In the genomic region with DNA sequence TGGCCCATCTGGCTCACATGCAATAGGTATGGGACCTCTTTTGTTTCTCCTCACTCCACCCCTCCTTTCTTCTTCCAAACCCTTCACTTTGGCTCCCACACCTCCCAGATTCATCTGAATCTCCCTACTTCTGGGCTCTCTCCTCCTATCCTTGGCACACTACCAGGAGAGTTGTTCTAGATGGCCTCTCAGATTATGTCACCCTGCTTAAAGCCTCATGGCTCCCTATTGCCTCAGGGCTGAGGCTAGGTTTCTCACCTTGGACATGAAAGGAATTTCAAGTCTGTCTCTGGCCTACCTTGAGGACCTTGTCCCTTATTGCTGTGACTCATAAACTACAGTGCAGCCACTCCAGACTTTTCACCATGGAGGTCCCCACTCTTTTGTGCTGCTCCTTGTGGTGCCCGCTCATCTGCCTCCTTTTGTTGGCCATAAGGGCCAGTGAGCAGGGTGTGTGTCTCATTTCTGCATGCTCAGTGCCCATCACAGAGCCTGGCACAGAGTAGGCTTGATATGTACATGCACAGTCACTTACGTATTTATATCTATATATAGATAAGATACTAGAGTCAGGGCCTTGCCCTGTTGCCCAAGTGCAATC, we compare ENCODE assay signal across 8 cellular contexts. TPM values are rescaled to one million over a fixed set of nuclear protein-coding genes. Genes with fewer than 3 reads are reported as not detected.
DNase-seq lines count a peak whose midpoint lies in the region; ATAC-seq and TF ChIP-seq lines count a peak whose summit lies in the region.

No MANE protein-coding gene starts in this region.

- no peaks in the 10 kb centered on the region for H4K20me1 ChIP-seq in fibroblast of lung (ENCODE audit: control insufficient read depth, extremely low read depth, insufficient read depth, low read length)

- no peak overlapping the region for H3K4me3 ChIP-seq in fibroblast of lung (replicated peaks in 1 of 4; ENCODE audit: control extremely low read depth in 1 of 4, insufficient read depth in 1 of 4, low read depth in 3 of 4, low read length in 4 of 4)
- no peak overlapping the region for H3K4me3 ChIP-seq in parathyroid adenoma (ENCODE audit: low read depth, low read length)

- H3K36me3 ChIP-seq in fibroblast of lung (ENCODE audit: control insufficient read depth, insufficient read depth, low read length) (peaks cover 12% of the 10 kb centered on the region), parathyroid adenoma (ENCODE audit: control insufficient read depth, insufficient read depth, low read length) (no peaks in the 10 kb centered on the region)

- TF ChIP-seq CTCF in C4-2B (conservative IDR thresholded peaks at IDR 0.05), result no peak
- no peak for TF ChIP-seq CTCF in fibroblast of lung (conservative IDR thresholded peaks at IDR 0.05 in 1 of 2, IDR thresholded peaks at IDR 0.05 in 1 of 2; ENCODE audit: low read depth in 1 of 2, low read length in 2 of 2)
- TF ChIP-seq CTCF in parathyroid adenoma (IDR thresholded peaks at IDR 0.05), result no peak

- peak overlapping the region; percentile 15 for H3K27ac ChIP-seq in C4-2B
- H3K27ac ChIP-seq in fibroblast of lung (ENCODE audit: insufficient read depth, low read length), result peak overlapping the region; percentile 84
- H3K27ac ChIP-seq in parathyroid adenoma, result peak overlapping the region; percentile 64

- no peak for ATAC-seq in HG02970 (IDR thresholded peaks at IDR 0.05; ENCODE audit: low FRiP score, unreplicated experiment)

- H3K79me2 ChIP-seq in fibroblast of lung (ENCODE audit: control insufficient read depth, insufficient read depth, low read length) (no peaks in the 10 kb centered on the region), parathyroid adenoma (no peaks in the 10 kb centered on the region)

- H3K9me3 ChIP-seq in fibroblast of lung (ENCODE audit: control insufficient read depth, insufficient read depth, low read depth, low read length) (no peaks in the 10 kb centered on the region), parathyroid adenoma (ENCODE audit: control insufficient read depth, low read length) (no peaks in the 10 kb centered on the region)

- no peak overlapping the region for H3K9ac ChIP-seq in fibroblast of lung (ENCODE audit: insufficient read depth, low read length)
- no peak overlapping the region for H3K9ac ChIP-seq in parathyroid adenoma

- H3K4me2 ChIP-seq in fibroblast of lung (ENCODE audit: extremely low read depth, insufficient read depth, low read length) (peak overlapping the region; percentile 48), parathyroid adenoma (ENCODE audit: low read length) (peak overlapping the region; percentile 17)

- no peaks in the 10 kb centered on the region for H3K27me3 ChIP-seq in fibroblast of lung (ENCODE audit: control insufficient read depth, insufficient read depth, low read length)
- H3K27me3 ChIP-seq in parathyroid adenoma (ENCODE audit: control insufficient read depth, insufficient read depth, low read length), result no peaks in the 10 kb centered on the region

- H2AFZ ChIP-seq in fibroblast of lung (ENCODE audit: low read length) (no peak overlapping the region), parathyroid adenoma (peak overlapping the region; percentile 29)

- peak; percentile 92 for DNase-seq in NCI-H69 (lab: John Stamatoyannopoulos, UW)
- DNase-seq in fibroblast of lung (ENCODE audit: low read depth in 2 of 2), result peak in 1 of 2 donors; percentile 91
- DNase-seq in OCI-M1 (lab: John Stamatoyannopoulos, UW), result no peak
- DNase-seq in NCI-H1105 (lab: John Stamatoyannopoulos, UW), result no peak
- no peak for DNase-seq in stimulated activated CD4-positive, alpha-beta T cell treated with anti-CD3 and anti-CD28 coated beads, Interleukin-15, amount 100 ng/mL, for 24 hours

- peaks cover 47% of the 10 kb centered on the region for H3K4me1 ChIP-seq in fibroblast of lung (ENCODE audit: control insufficient read depth, extremely low read depth, insufficient read depth, low read length)
- peaks cover 23% of the 10 kb centered on the region for H3K4me1 ChIP-seq in parathyroid adenoma

RNA-seq across cellular contexts. Expression of a gene that starts 1.0 kb away (rescaled TPM):
- total RNA-seq in fibroblast of lung, result 81.3 and 137 TPM in 2 replicates
- 37.8 and 53.3 TPM in 2 replicates for polyA plus RNA-seq in fibroblast of lung
- 79.0 and 125 TPM in 2 replicates for polyA plus RNA-seq in fibroblast of lung (2012)
- polyA minus RNA-seq in fibroblast of lung (ENCODE audit: low replicate concordance), result 68.3 and 70.7 TPM in 2 replicates

RNA-seq across cellular contexts. Expression of a gene that starts 9.7 kb away (rescaled TPM):
- total RNA-seq in fibroblast of lung, result 10.3 and 18.8 TPM in 2 replicates
- polyA plus RNA-seq in fibroblast of lung, result 12.8 and 13.8 TPM in 2 replicates
- polyA plus RNA-seq in fibroblast of lung (2012), result 20.8 and 22.3 TPM in 2 replicates
- 134 and 160 TPM in 2 replicates for polyA minus RNA-seq in fibroblast of lung (ENCODE audit: low replicate concordance)

RNA-seq across cellular contexts. Expression of a gene that starts 23.0 kb away (rescaled TPM):
- total RNA-seq in fibroblast of lung, result 7.2 and 21.5 TPM in 2 replicates
- polyA plus RNA-seq in fibroblast of lung, result 1.5 and 2.8 TPM in 2 replicates
- 3.1 and 5.4 TPM in 2 replicates for polyA plus RNA-seq in fibroblast of lung (2012)
- 4.4 and 6.4 TPM in 2 replicates for polyA minus RNA-seq in fibroblast of lung (ENCODE audit: low replicate concordance)

RNA-seq across cellular contexts. Expression of a gene that starts 25.5 kb away (rescaled TPM):
- 20.8 and 38.5 TPM in 2 replicates for total RNA-seq in fibroblast of lung
- 32.0 and 35.7 TPM in 2 replicates for polyA plus RNA-seq in fibroblast of lung
- 31.6 and 38.4 TPM in 2 replicates for polyA plus RNA-seq in fibroblast of lung (2012)
- 32.5 and 35.0 TPM in 2 replicates for polyA minus RNA-seq in fibroblast of lung (ENCODE audit: low replicate concordance)

Comparison
In these comparisons a context has a peak if more than half of its experiments do, and no peak if none do; other contexts are left out.
1. H3K27ac ChIP-seq: peak in every context shown above with its lines; median percentile 84 in fibroblast of lung; 64 in parathyroid adenoma; 15 in C4-2B.